11 cellular contexts compared by ENCODE assay signal in the genomic region with DNA sequence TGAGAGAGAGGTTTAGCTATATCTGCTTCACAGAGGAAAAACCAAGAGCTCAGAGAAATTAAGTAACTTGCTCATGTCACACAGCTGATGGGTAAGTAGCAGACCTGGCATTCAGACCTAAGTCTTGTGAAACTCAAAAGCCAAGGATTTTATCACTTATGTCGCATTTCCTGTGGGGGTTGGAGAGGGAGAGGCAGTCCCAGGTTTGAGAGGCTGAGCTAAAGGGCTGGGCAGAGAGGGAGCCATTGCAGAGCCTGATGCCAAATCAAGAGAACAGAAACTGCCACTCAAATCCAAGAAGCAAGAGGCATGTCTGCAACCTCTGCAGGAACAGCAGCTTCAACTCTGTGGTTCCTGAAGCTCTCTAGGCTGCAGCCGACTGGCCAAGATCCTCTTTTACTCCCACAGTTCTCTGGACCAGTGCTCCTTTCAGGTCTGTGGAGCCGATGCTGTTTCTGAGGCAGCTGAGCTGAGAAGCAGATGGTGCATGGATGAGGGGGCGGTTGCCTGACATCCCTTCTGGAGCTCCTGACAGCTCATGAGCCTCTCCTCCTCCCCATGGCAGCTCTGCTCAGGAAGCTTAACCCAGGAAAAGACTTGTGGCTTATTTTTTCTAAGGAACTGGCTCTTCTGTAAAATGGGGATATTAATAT. TPM values are rescaled to one million over a fixed set of nuclear protein-coding genes. Genes with fewer than 3 reads are reported as not detected.
DNase-seq lines count a peak whose midpoint lies in the region; ATAC-seq and TF ChIP-seq lines count a peak whose summit lies in the region.
"Had no signal": no experiment of that assay in that cellular context is flagged by ENCODE, and none has a peak within 500 bp of the region (broad histone marks: within the 10 kb centered on the region; RNA-seq: fewer than 3 reads in every experiment).

No MANE protein-coding gene starts in this region.

- no peaks in the 10 kb centered on the region for H4K20me1 ChIP-seq in BLaER1 treated with 17β-estradiol and CSF1 and Interleukin-3, amounts not matched to agents 10 nM and 100 nM

- H3K9ac ChIP-seq in BLaER1 treated with 17β-estradiol and CSF1 and Interleukin-3, amounts not matched to agents 10 nM and 100 nM: no peak overlapping the region

- TF ChIP-seq CTCF in epithelial cell of esophagus (IDR thresholded peaks at IDR 0.05; ENCODE audit: insufficient read depth, low read depth, low read length, missing control alignments): no peak
- TF ChIP-seq CTCF in lung (IDR thresholded peaks at IDR 0.05; ENCODE audit: control extremely low read depth, extremely low read depth): no peak

- H3K4me3 ChIP-seq in BLaER1 treated with 17β-estradiol and CSF1 and Interleukin-3, amounts not matched to agents 10 nM and 100 nM: no peak overlapping the region
- no peak overlapping the region for H3K4me3 ChIP-seq in epithelial cell of esophagus (ENCODE audit: low read length)
- H3K4me3 ChIP-seq in lung: no peak overlapping the region

- no peak overlapping the region for H3K27ac ChIP-seq in BLaER1 treated with 17β-estradiol and CSF1 and Interleukin-3, amounts not matched to agents 10 nM and 100 nM
- no peak overlapping the region for H3K27ac ChIP-seq in lung (ENCODE audit: low read depth in 1 of 2, low read length in 1 of 2)

- WGBS in lung, 2 donors: 39 to 41% methylated on average over 4 of the region's 4 CpGs

- peak overlapping the region in 6 of 11 experiments; percentile 0 to 39 (median 6); a peak in 9 of 22 replicates for H3K4me2 ChIP-seq in BLaER1 treated with 17β-estradiol and CSF1 and Interleukin-3, amounts not matched to agents 10 nM and 100 nM

- H3K27me3 ChIP-seq in BLaER1 treated with 17β-estradiol and CSF1 and Interleukin-3, amounts not matched to agents 10 nM and 100 nM: no peaks in the 10 kb centered on the region
- no peaks in the 10 kb centered on the region for H3K27me3 ChIP-seq in lung (ENCODE audit: control insufficient read depth, insufficient read depth)

- no peaks in the 10 kb centered on the region for H3K36me3 ChIP-seq in BLaER1 treated with 17β-estradiol and CSF1 and Interleukin-3, amounts not matched to agents 10 nM and 100 nM
- no peaks in the 10 kb centered on the region for H3K36me3 ChIP-seq in lung (ENCODE audit: control insufficient read depth in 2 of 2, insufficient read depth in 2 of 2, low read length in 2 of 2)

- peaks cover 0 to 37% (median 8%) of the 10 kb centered on the region in 10 experiments; a peak in 10 of 20 replicates for H3K4me1 ChIP-seq in BLaER1 treated with 17β-estradiol and CSF1 and Interleukin-3, amounts not matched to agents 10 nM and 100 nM
- H3K4me1 ChIP-seq in lung (ENCODE audit: control insufficient read depth in 2 of 2, insufficient read depth in 2 of 2, low read length in 2 of 2): peaks cover 5 to 10% of the 10 kb centered on the region in 2 donors

- DNase-seq in NCI-H69 (lab: John Stamatoyannopoulos, UW) (peak; percentile 8), epithelial cell of esophagus (ENCODE audit: low read depth) (peak; percentile 39), lung (ENCODE audit: low spot score) (peak; percentile 41), NCI-H1930 (lab: John Stamatoyannopoulos, UW) (no peak), SIG-M5 (lab: John Stamatoyannopoulos, UW) (no peak)
- DNase-seq in stimulated activated naive CD8-positive, alpha-beta T cell treated with anti-CD3 and anti-CD28 coated beads, Interleukin-15, Interleukin-2, amounts not matched to agents 100 U/mL and 50 U/mL, for 24 hours: no peak
- DNase-seq: CD4-positive, CD25-positive, alpha-beta regulatory T cell; foreskin melanocyte had no signal

- no peak for ATAC-seq in lung (ENCODE audit: insufficient read depth, low FRiP score)
- no peak for ATAC-seq in stimulated activated naive CD8-positive, alpha-beta T cell treated with anti-CD3 and anti-CD28 coated beads, Interleukin-15, Interleukin-2, amounts not matched to agents 100 U/mL and 50 U/mL, for 24 hours
- no peak for ATAC-seq in HG02623 (IDR thresholded peaks at IDR 0.05; ENCODE audit: unreplicated experiment)
- ATAC-seq: stimulated activated effector memory CD8-positive, alpha-beta T cell treated with anti-CD3 and anti-CD28 coated beads, Interleukin-12 subunit alpha, Interleukin-12 subunit beta, amount 100 ng/mL, for 72 hours had no signal

- H3K9me3 ChIP-seq in BLaER1 treated with 17β-estradiol and CSF1 and Interleukin-3, amounts not matched to agents 10 nM and 100 nM (replicated peaks in 1 of 11): no peaks in the 10 kb centered on the region
- H3K9me3 ChIP-seq in lung (ENCODE audit: control insufficient read depth in 2 of 2, insufficient read depth in 1 of 2, low read length in 1 of 2): no peaks in the 10 kb centered on the region

RNA-seq across cellular contexts. Expression of a gene that starts 47.6 kb away (rescaled TPM):
- total RNA-seq in lung: 10 to 100 TPM; 31.5 to 47.9 TPM
- polyA plus RNA-seq in lung: 1 to 10 TPM; 6.8 to 8.9 TPM

Comparison
In these comparisons a context has a peak if more than half of its experiments do, and no peak if none do; other contexts are left out.
1. DNase-seq: peak in NCI-H69 (single experiment), epithelial cell of esophagus (single experiment) and lung (single experiment); none in stimulated activated naive CD8-positive, alpha-beta T cell treated with anti-CD3 and anti-CD28 coated beads, Interleukin-15, Interleukin-2, amounts not matched to agents 100 U/mL and 50 U/mL, for 24 hours (single experiment), NCI-H1930 (0 of 2) and SIG-M5 (single experiment).